8 cellular contexts compared by ENCODE assay signal in genomic region chr7:118080947-118081346, GRCh38.
DNase-seq lines count a peak whose midpoint lies in the region; ATAC-seq, FAIRE-seq and TF ChIP-seq lines count a peak whose summit lies in the region.

No MANE protein-coding gene starts in this region.

- TF ChIP-seq POLR2A in HepG2 (IDR thresholded peaks at IDR 0.05; ENCODE audit: insufficient read depth in 1 of 2, low read depth in 2 of 2, low read length in 2 of 2) = no peak

- H2BK120ac ChIP-seq in H9 (ENCODE audit: low read depth, low read length, poor library complexity, severe bottlenecking) = no peak overlapping the region

- H2BK12ac ChIP-seq in H9 (ENCODE audit: insufficient read length, low read depth, low read length) = no peak overlapping the region

- H2AFZ ChIP-seq in H9 (ENCODE audit: low read length) (no peak overlapping the region), MM.1S (ENCODE audit: low read length) (no peak overlapping the region), HepG2 (ENCODE audit: low read length) (no peak overlapping the region)

- no peak overlapping the region for H2BK20ac ChIP-seq in H9 (ENCODE audit: low read depth, low read length, poor library complexity, severe bottlenecking)

- H3K79me2 ChIP-seq in H9 (ENCODE audit: insufficient read depth, low read length) (no peaks in the 10 kb centered on the region), MM.1S (ENCODE audit: low read length) (no peaks in the 10 kb centered on the region), HepG2 (ENCODE audit: insufficient read depth, low read length) (no peaks in the 10 kb centered on the region)

- no peak overlapping the region for H3K56ac ChIP-seq in H9 (ENCODE audit: insufficient read length, low read depth, low read length)

- H3K27me3 Mint-ChIP-seq in H9 (ENCODE audit: low read depth) = no peaks in the 10 kb centered on the region
- H3K27me3 Mint-ChIP-seq in activated naive CD8-positive, alpha-beta T cell treated with anti-CD3 and anti-CD28 coated beads, Interleukin-2, amount 50 U/mL, for 24 hours = peaks cover 25% of the 10 kb centered on the region

- H3K14ac ChIP-seq in H9 (ENCODE audit: insufficient read depth, low read length) = no peak overlapping the region

- H3K4me3 Mint-ChIP-seq in H9 = no peak overlapping the region
- H3K4me3 Mint-ChIP-seq in activated naive CD8-positive, alpha-beta T cell treated with anti-CD3 and anti-CD28 coated beads, Interleukin-2, amount 50 U/mL, for 24 hours = no peak overlapping the region

- H4K91ac ChIP-seq in H9 (ENCODE audit: insufficient read length, low read depth, low read length) = no peak overlapping the region

- no peak for FAIRE-seq in HepG2 (lab: Jason Lieb, UNC)

- H3K9ac ChIP-seq in H9 (ENCODE audit: extremely low read depth, insufficient read length, low read length) = no peak overlapping the region
- H3K9ac ChIP-seq in MM.1S (ENCODE audit: low read length) = no peak overlapping the region
- no peak overlapping the region for H3K9ac ChIP-seq in HepG2 (ENCODE audit: insufficient read depth, low read depth, low read length)

- H3K36me3 ChIP-seq in MM.1S (replicated peaks; ENCODE audit: insufficient read depth, low read length) = no peaks in the 10 kb centered on the region
- H3K36me3 ChIP-seq in HepG2 (replicated peaks in 1 of 2; ENCODE audit: control insufficient read depth in 1 of 2, insufficient read depth in 2 of 2, low read length in 2 of 2) = no peaks in the 10 kb centered on the region

- H4K8ac ChIP-seq in H9 (replicated peaks; ENCODE audit: insufficient read length, low read depth, low read length) = no peak overlapping the region

- intact Hi-C loops in HepG2 (cut with micrococcal nuclease; ENCODE audit: unreplicated experiment) = no loop called here

- H3K9me2 ChIP-seq in MM.1S (replicated peaks; ENCODE audit: insufficient read depth, low read length) = no peaks in the 10 kb centered on the region

- in situ Hi-C loops in HepG2 (cut with HindIII; ENCODE audit: extremely low pct_ligation_motif_present, low pct_unique_long_range_greater_than_20kb) = no loop called here

- H3K27me3 ChIP-seq in H9 (ENCODE audit: insufficient read depth, low read length) (no peaks in the 10 kb centered on the region), MM.1S (replicated peaks; ENCODE audit: insufficient read depth, low read length) (no peaks in the 10 kb centered on the region), HepG2 (ENCODE audit: control insufficient read depth in 1 of 2, insufficient read depth in 2 of 2, low read length in 2 of 2) (no peaks in the 10 kb centered on the region)

- H3K23me2 ChIP-seq in H9 (ENCODE audit: insufficient read length, low read depth, low read length, poor library complexity, severe bottlenecking) = no peaks in the 10 kb centered on the region

- no peaks in the 10 kb centered on the region for H3K4me1 ChIP-seq in H9 (ENCODE audit: insufficient read depth, low read length)
- H3K4me1 ChIP-seq in MM.1S (ENCODE audit: low read length) = no peaks in the 10 kb centered on the region
- no peaks in the 10 kb centered on the region for H3K4me1 ChIP-seq in HepG2 (ENCODE audit: insufficient read depth, low read length)

- no peak overlapping the region for H3K4ac ChIP-seq in H9 (ENCODE audit: low read depth, low read length)

- no peak overlapping the region for H2BK5ac ChIP-seq in H9 (ENCODE audit: insufficient read length, low read length)

- H3K4me1 Mint-ChIP-seq in H9 = peaks cover 12 to 13% of the 10 kb centered on the region in 2 experiments
- H3K4me1 Mint-ChIP-seq in activated naive CD8-positive, alpha-beta T cell treated with anti-CD3 and anti-CD28 coated beads, Interleukin-2, amount 50 U/mL, for 24 hours = peaks cover 12% of the 10 kb centered on the region

- H3K4me3 ChIP-seq in MM.1S (ENCODE audit: low read length) = no peak overlapping the region
- H3K4me3 ChIP-seq in HepG2 (replicated peaks in 1 of 3; ENCODE audit: insufficient read depth in 1 of 3, low read depth in 2 of 3, low read length in 3 of 3) = no peak overlapping the region

- H4K20me1 ChIP-seq in H9 (ENCODE audit: control insufficient read depth, insufficient read depth, insufficient read length) (no peaks in the 10 kb centered on the region), MM.1S (ENCODE audit: insufficient read depth, low read length) (no peaks in the 10 kb centered on the region), HepG2 (ENCODE audit: insufficient read depth, low read length) (no peaks in the 10 kb centered on the region)

- no peak overlapping the region for H3K18ac ChIP-seq in H9 (ENCODE audit: insufficient read length, low read depth, low read length)

- peak; percentile 49 for DNase-seq in H9
- DNase-seq in MM.1S = peak; percentile 23
- peak; percentile 48 for DNase-seq in activated naive CD8-positive, alpha-beta T cell treated with anti-CD3 and anti-CD28 coated beads, Interleukin-2, amount 50 U/mL, for 24 hours
- DNase-seq in stimulated activated CD4-positive, alpha-beta T cell treated with anti-CD3 and anti-CD28 coated beads, Interleukin-12 subunit alpha, Interleukin-12 subunit beta, amount 100 ng/mL, for 24 hours (ENCODE audit: low read depth in 2 of 2) = peak; percentile 28 to 46
- DNase-seq in effector CD8-positive, alpha-beta T cell (lab: John Stamatoyannopoulos, UW) = no peak
- DNase-seq in HepG2 (ENCODE audit: low spot score) = no peak
- no peak for DNase-seq in midbrain (lab: John Stamatoyannopoulos, UW)

- H3K79me1 ChIP-seq in H9 (ENCODE audit: insufficient read depth, low read depth, low read length, poor library complexity, severe bottlenecking) = no peaks in the 10 kb centered on the region

- H2BK15ac ChIP-seq in H9 (ENCODE audit: low read depth, low read length) = no peak overlapping the region

- ATAC-seq in GM18499 (IDR thresholded peaks at IDR 0.05; ENCODE audit: insufficient read depth, unreplicated experiment) = peak; percentile 96
- peak; percentile 77 for ATAC-seq in activated naive CD8-positive, alpha-beta T cell treated with anti-CD3 and anti-CD28 coated beads, Interleukin-2, amount 50 U/mL, for 24 hours
- ATAC-seq in HepG2 = no peak

- no peak overlapping the region for H4K5ac ChIP-seq in H9 (ENCODE audit: insufficient read length, low read depth, low read length)

- no peak overlapping the region for H2AK5ac ChIP-seq in H9 (ENCODE audit: insufficient read length, low read length)

- CTCF ChIA-PET in HepG2 (lab: Yijun Ruan, JAX; ENCODE audit: low intra/inter-chr PET ratio, low total read pairs) = no interaction called here

- no peak overlapping the region for H3T11ph ChIP-seq in H9 (ENCODE audit: low read length)

- H3K27ac ChIP-seq in H9 (ENCODE audit: insufficient read length, low read depth, low read length) (no peak overlapping the region), MM.1S (ENCODE audit: low read length) (no peak overlapping the region), HepG2 (ENCODE audit: extremely low read length, insufficient read depth, low read length) (no peak overlapping the region)

- H3K23ac ChIP-seq in H9 (ENCODE audit: insufficient read length, low read depth, low read length) = no peak overlapping the region

- POLR2A ChIA-PET in HepG2 (lab: Yijun Ruan, JAX) = no interaction called here

- BruUV-seq in HepG2 (replicated peaks; lab: Mats Ljungman, UMichigan) = no TSS peak

- no peak for TF ChIP-seq RAD21 in HepG2 (CRISPR knock-in tag; IDR thresholded peaks at IDR 0.05)

- no peak overlapping the region for H3K27ac Mint-ChIP-seq in H9
- no peak overlapping the region for H3K27ac Mint-ChIP-seq in activated naive CD8-positive, alpha-beta T cell treated with anti-CD3 and anti-CD28 coated beads, Interleukin-2, amount 50 U/mL, for 24 hours

- H3K4me2 ChIP-seq in H9 (ENCODE audit: insufficient read depth, insufficient read length, low read length) (no peak overlapping the region), MM.1S (ENCODE audit: low read depth, low read length) (no peak overlapping the region), HepG2 (ENCODE audit: low read depth, low read length) (no peak overlapping the region)

- no CpG with 5 or more reads among the region's 3 CpGs for WGBS in H9 (ENCODE audit: extremely low coverage, insufficient read length, low lambda C conversion rate)
- 3% methylated on average over 3 of the region's 3 CpGs for WGBS in HepG2 (ENCODE audit: low lambda C conversion rate)

- TF ChIP-seq EP300 in HepG2 (IDR thresholded peaks at IDR 0.05; ENCODE audit: low read depth in 2 of 2, low read length in 2 of 2) (no peak), HepG2 (CRISPR knock-in tag; IDR thresholded peaks at IDR 0.05; ENCODE audit: borderline replicate concordance) (no peak)

- H3K9me3 Mint-ChIP-seq in H9 = no peaks in the 10 kb centered on the region
- H3K9me3 Mint-ChIP-seq in activated naive CD8-positive, alpha-beta T cell treated with anti-CD3 and anti-CD28 coated beads, Interleukin-2, amount 50 U/mL, for 24 hours = peaks cover 4% of the 10 kb centered on the region

- no peak for TF ChIP-seq CTCF in H9 (conservative IDR thresholded peaks at IDR 0.05)
- no peak for TF ChIP-seq CTCF in MM.1S (IDR thresholded peaks at IDR 0.05; ENCODE audit: low read length)
- no peak for TF ChIP-seq CTCF in HepG2 (CRISPR knock-in tag; IDR thresholded peaks at IDR 0.05)

- H3K9me3 ChIP-seq in H9 (ENCODE audit: control insufficient read depth, low read depth, low read length) (no peaks in the 10 kb centered on the region), MM.1S (replicated peaks; ENCODE audit: insufficient read depth, low read length) (no peaks in the 10 kb centered on the region), HepG2 (ENCODE audit: low read length) (no peaks in the 10 kb centered on the region)

- no peaks in the 10 kb centered on the region for H3K36me3 Mint-ChIP-seq in H9 (ENCODE audit: insufficient read depth in 1 of 3, low read depth in 3 of 3)
- H3K36me3 Mint-ChIP-seq in activated naive CD8-positive, alpha-beta T cell treated with anti-CD3 and anti-CD28 coated beads, Interleukin-2, amount 50 U/mL, for 24 hours (ENCODE audit: low read depth) = no peaks in the 10 kb centered on the region

- H3F3A ChIP-seq in MM.1S (ENCODE audit: insufficient read depth, low read length) = no peaks in the 10 kb centered on the region

TF ChIP-seq in HepG2, 621 proteins besides CTCF, POLR2A, EP300 and RAD21 (continues in another document):
- TF ChIP-seq HOXA5 (CRISPR knock-in tag; IDR thresholded peaks at IDR 0.05) (no peak), ZNF639 (CRISPR knock-in tag; conservative IDR thresholded peaks at IDR 0.05) (no peak), SMC3 (IDR thresholded peaks at IDR 0.05; ENCODE audit: low read length) (no peak)

Comparison
In these comparisons a context has a peak if more than half of its experiments do, and no peak if none do; other contexts are left out.
1. DNase-seq: peak in H9 (single experiment), MM.1S (single experiment), activated naive CD8-positive, alpha-beta T cell treated with anti-CD3 and anti-CD28 coated beads, Interleukin-2, amount 50 U/mL, for 24 hours (single experiment) and stimulated activated CD4-positive, alpha-beta T cell treated with anti-CD3 and anti-CD28 coated beads, Interleukin-12 subunit alpha, Interleukin-12 subunit beta, amount 100 ng/mL, for 24 hours (2 of 2); none in effector CD8-positive, alpha-beta T cell (single experiment), HepG2 (single experiment) and midbrain (single experiment).